In genomic region chr11:10375280-10376048, GRCh38 we compare ENCODE assay signal across 14 cellular contexts.
DNase-seq lines count a peak whose midpoint lies in the region; ATAC-seq and TF ChIP-seq lines count a peak whose summit lies in the region.
"Had no signal": no experiment of that assay in that cellular context is flagged by ENCODE, and none has a peak within 500 bp of the region (broad histone marks: within the 10 kb centered on the region; RNA-seq: fewer than 3 reads in every experiment).

No MANE protein-coding gene starts in this region.

- POLR2A ChIA-PET in OCI-LY7 (lab: Charles Lee): interaction anchor here (0.6 to 0.8 kb wide), 2 partner anchors 50 to 64 kb away, joined by 3 read pairs; no protein-coding TSS in a partner anchor

- no peaks in the 10 kb centered on the region for H3K79me2 ChIP-seq in OCI-LY7 (ENCODE audit: insufficient read depth, low read depth, low read length)

- H3K4me2 ChIP-seq in OCI-LY7 (ENCODE audit: low read length): no peak overlapping the region

- TF ChIP-seq POLR2A in body of pancreas (IDR thresholded peaks at IDR 0.05): no peak

- WGBS in body of pancreas, 2 donors: 81 to 88% methylated on average over 8 of the region's 8 CpGs

- DNase-seq in GM03348 (ENCODE audit: low spot score): peak; percentile 72
- DNase-seq in fibroblast of the aortic adventitia (ENCODE audit: low read depth): peak; percentile 97
- peak; percentile 52 for DNase-seq in smooth muscle cell of the brain vasculature (ENCODE audit: low read depth, low spot score)
- DNase-seq in OCI-LY7 (ENCODE audit: low spot score): no peak
- no peak for DNase-seq in activated CD4-positive, alpha-beta T cell treated with anti-CD3 and anti-CD28 coated beads for 48 hours
- DNase-seq in body of pancreas: no peak
- DNase-seq: activated CD4-positive, alpha-beta T cell treated with anti-CD3 and anti-CD28 coated beads, Interleukin-2, amount 50 U/mL, for 4 hours; central memory CD4-positive, alpha-beta T cell; erythroblast; MM.1S; T-helper 2 cell had no signal

- no TSS peak for BruUV-seq in OCI-LY7 (replicated peaks; lab: Mats Ljungman, UMichigan)

- no peak overlapping the region for H2AFZ ChIP-seq in OCI-LY7 (ENCODE audit: low read length)

- CTCF ChIA-PET in OCI-LY7 (lab: Charles Lee; ENCODE audit: unreplicated experiment): interaction anchor here (1.5 kb wide), 1 partner anchor 9 kb away, joined by 5 read pairs; no protein-coding TSS in a partner anchor

- H3K9me3 ChIP-seq in OCI-LY7 (ENCODE audit: low read length) (no peaks in the 10 kb centered on the region), body of pancreas (no peaks in the 10 kb centered on the region)
- H3K9me3 ChIP-seq: right atrium auricular region had no signal

- H3K4me1 ChIP-seq in OCI-LY7 (ENCODE audit: insufficient read depth, low read length, poor library complexity, severe bottlenecking) (no peaks in the 10 kb centered on the region), body of pancreas (peaks cover 13% of the 10 kb centered on the region)

- H3K27me3 ChIP-seq in body of pancreas: no peaks in the 10 kb centered on the region
- H3K27me3 ChIP-seq: right atrium auricular region had no signal

- H3K4me3 ChIP-seq in fibroblast of the aortic adventitia (ENCODE audit: low read depth, low read length): no peak overlapping the region
- H3K4me3 ChIP-seq in OCI-LY7 (ENCODE audit: low read depth, low read length, poor library complexity, severe bottlenecking): no peak overlapping the region
- no peak overlapping the region for H3K4me3 ChIP-seq in body of pancreas
- H3K4me3 ChIP-seq: right atrium auricular region had no signal

- no peak for TF ChIP-seq CTCF in fibroblast of the aortic adventitia (IDR thresholded peaks at IDR 0.05; ENCODE audit: insufficient read depth, low read length)
- TF ChIP-seq CTCF in OCI-LY7 (conservative IDR thresholded peaks at IDR 0.05; ENCODE audit: low read length): no peak
- TF ChIP-seq CTCF in body of pancreas (IDR thresholded peaks at IDR 0.05): no peak

- ATAC-seq in SK-N-SH treated with all-trans-retinoic acid at 6 μM for 48 hours: peak; percentile 85
- no peak for ATAC-seq in esophagus mucosa
- no peak for ATAC-seq in body of pancreas

- H4K20me1 ChIP-seq in OCI-LY7 (ENCODE audit: insufficient read depth, low read length): no peaks in the 10 kb centered on the region

- no peaks in the 10 kb centered on the region for H3K36me3 ChIP-seq in OCI-LY7 (ENCODE audit: insufficient read depth, low read length)
- H3K36me3 ChIP-seq in body of pancreas (replicated peaks in 1 of 2; ENCODE audit: insufficient read depth in 1 of 2, low read depth in 2 of 2): no peaks in the 10 kb centered on the region
- H3K36me3 ChIP-seq: right atrium auricular region had no signal

- H3K27ac ChIP-seq in OCI-LY7 (ENCODE audit: low read depth, low read length, poor library complexity, severe bottlenecking): no peak overlapping the region
- no peak overlapping the region for H3K27ac ChIP-seq in body of pancreas
- H3K27ac ChIP-seq: right atrium auricular region had no signal

- H3K9me2 ChIP-seq in OCI-LY7 (ENCODE audit: insufficient read depth, low read length): no peaks in the 10 kb centered on the region

- intact Hi-C loops in OCI-LY7 (cut with micrococcal nuclease; ENCODE audit: unreplicated experiment): no loop called here
- intact Hi-C loops in body of pancreas (cut with DNase I): no loop called here

TF ChIP-seq in SK-N-SH treated with all-trans-retinoic acid at 6 μM for 48 hours, 23 proteins besides CTCF, POLR2A, EP300 and RAD21 (continues in another document):
- TF ChIP-seq RARB (CRISPR knock-in tag; IDR thresholded peaks at IDR 0.05) (0 out of 2 replicates have a peak, but pooled peaks have one; percentile 27), ZFP3 (CRISPR knock-in tag; IDR thresholded peaks at IDR 0.05) (no peak), ZNF70 (CRISPR knock-in tag; IDR thresholded peaks at IDR 0.05) (no peak), BACH2 (CRISPR knock-in tag; IDR thresholded peaks at IDR 0.05; ENCODE audit: borderline replicate concordance) (no peak), ARNTL (CRISPR knock-in tag; IDR thresholded peaks at IDR 0.05; ENCODE audit: borderline replicate concordance, low read depth) (no peak), PPARA (CRISPR knock-in tag; IDR thresholded peaks at IDR 0.05; ENCODE audit: borderline replicate concordance) (no peak), ZNF8 (CRISPR knock-in tag; IDR thresholded peaks at IDR 0.05) (no peak), ZNF565 (CRISPR knock-in tag; conservative IDR thresholded peaks at IDR 0.05; ENCODE audit: low read depth) (no peak), ESRRG (CRISPR knock-in tag; IDR thresholded peaks at IDR 0.05) (no peak), OSR1 (CRISPR knock-in tag; IDR thresholded peaks at IDR 0.05) (no peak), PATZ1 (CRISPR knock-in tag; IDR thresholded peaks at IDR 0.05; ENCODE audit: borderline replicate concordance) (no peak), TCF4 (CRISPR knock-in tag; IDR thresholded peaks at IDR 0.05; ENCODE audit: borderline replicate concordance) (no peak), POU6F1 (CRISPR knock-in tag; IDR thresholded peaks at IDR 0.05; ENCODE audit: borderline replicate concordance, low read depth) (0 out of 2 replicates have a peak, but pooled peaks have one; percentile 24), CSDC2 (CRISPR knock-in tag; IDR thresholded peaks at IDR 0.05) (no peak), ZFP30 (CRISPR knock-in tag; IDR thresholded peaks at IDR 0.05) (no peak), SNAI2 (CRISPR knock-in tag; IDR thresholded peaks at IDR 0.05) (no peak), GLIS3 (CRISPR knock-in tag; IDR thresholded peaks at IDR 0.05) (no peak)
- TF ChIP-seq, protein P1, sequence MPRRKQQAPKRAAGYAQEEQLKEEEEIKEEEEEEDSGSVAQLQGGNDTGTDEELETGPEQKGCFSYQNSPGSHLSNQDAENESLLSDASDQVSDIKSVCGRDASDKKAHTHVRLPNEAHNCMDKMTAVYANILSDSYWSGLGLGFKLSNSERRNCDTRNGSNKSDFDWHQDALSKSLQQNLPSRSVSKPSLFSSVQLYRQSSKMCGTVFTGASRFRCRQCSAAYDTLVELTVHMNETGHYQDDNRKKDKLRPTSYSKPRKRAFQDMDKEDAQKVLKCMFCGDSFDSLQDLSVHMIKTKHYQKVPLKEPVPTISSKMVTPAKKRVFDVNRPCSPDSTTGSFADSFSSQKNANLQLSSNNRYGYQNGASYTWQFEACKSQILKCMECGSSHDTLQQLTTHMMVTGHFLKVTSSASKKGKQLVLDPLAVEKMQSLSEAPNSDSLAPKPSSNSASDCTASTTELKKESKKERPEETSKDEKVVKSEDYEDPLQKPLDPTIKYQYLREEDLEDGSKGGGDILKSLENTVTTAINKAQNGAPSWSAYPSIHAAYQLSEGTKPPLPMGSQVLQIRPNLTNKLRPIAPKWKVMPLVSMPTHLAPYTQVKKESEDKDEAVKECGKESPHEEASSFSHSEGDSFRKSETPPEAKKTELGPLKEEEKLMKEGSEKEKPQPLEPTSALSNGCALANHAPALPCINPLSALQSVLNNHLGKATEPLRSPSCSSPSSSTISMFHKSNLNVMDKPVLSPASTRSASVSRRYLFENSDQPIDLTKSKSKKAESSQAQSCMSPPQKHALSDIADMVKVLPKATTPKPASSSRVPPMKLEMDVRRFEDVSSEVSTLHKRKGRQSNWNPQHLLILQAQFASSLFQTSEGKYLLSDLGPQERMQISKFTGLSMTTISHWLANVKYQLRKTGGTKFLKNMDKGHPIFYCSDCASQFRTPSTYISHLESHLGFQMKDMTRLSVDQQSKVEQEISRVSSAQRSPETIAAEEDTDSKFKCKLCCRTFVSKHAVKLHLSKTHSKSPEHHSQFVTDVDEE (CRISPR knock-in tag; IDR thresholded peaks at IDR 0.05): no peak; the same call in 1 of the 2 replicates
- TF ChIP-seq, protein P2, sequence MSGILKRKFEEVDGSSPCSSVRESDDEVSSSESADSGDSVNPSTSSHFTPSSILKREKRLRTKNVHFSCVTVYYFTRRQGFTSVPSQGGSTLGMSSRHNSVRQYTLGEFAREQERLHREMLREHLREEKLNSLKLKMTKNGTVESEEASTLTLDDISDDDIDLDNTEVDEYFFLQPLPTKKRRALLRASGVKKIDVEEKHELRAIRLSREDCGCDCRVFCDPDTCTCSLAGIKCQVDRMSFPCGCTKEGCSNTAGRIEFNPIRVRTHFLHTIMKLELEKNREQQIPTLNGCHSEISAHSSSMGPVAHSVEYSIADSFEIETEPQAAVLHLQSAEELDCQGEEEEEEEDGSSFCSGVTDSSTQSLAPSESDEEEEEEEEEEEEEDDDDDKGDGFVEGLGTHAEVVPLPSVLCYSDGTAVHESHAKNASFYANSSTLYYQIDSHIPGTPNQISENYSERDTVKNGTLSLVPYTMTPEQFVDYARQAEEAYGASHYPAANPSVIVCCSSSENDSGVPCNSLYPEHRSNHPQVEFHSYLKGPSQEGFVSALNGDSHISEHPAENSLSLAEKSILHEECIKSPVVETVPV (CRISPR knock-in tag; IDR thresholded peaks at IDR 0.05): no peak

Comparison
In these comparisons a context has a peak if more than half of its experiments do, and no peak if none do; other contexts are left out.
1. DNase-seq: peak in GM03348 (single experiment), fibroblast of the aortic adventitia (single experiment) and smooth muscle cell of the brain vasculature (single experiment); none in OCI-LY7 (single experiment), activated CD4-positive, alpha-beta T cell treated with anti-CD3 and anti-CD28 coated beads for 48 hours (single experiment) and body of pancreas (0 of 4).